Comparison of ENCODE assay signal across 21 cellular contexts in the genomic region with DNA sequence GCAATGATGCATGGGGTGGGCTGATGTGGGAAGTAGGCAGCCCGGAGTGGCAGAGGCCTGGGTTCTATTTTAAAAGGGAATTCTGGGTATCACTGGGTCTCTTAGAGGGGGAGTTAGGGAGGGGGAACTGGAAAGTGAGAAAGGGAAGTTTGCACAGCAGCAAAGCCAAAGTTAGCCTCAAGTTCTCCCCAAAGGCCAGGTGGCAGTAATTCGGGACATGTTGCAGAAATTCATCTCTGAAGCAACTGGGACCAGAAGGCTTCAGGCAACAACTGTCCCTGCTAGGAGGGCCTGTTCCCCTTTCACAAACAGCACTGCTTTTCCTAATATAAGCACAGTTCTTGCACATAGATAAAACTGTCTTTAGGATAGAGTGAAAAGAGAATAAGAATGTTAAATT.
DNase-seq lines count a peak whose midpoint lies in the region; ATAC-seq, FAIRE-seq and TF ChIP-seq lines count a peak whose summit lies in the region.
"Had no signal": no experiment of that assay in that cellular context is flagged by ENCODE, and none has a peak within 500 bp of the region (broad histone marks: within the 10 kb centered on the region; RNA-seq: fewer than 3 reads in every experiment).

No MANE protein-coding gene starts in this region.

- H3K36me3 ChIP-seq in heart right ventricle, result no peaks in the 10 kb centered on the region
- H3K36me3 ChIP-seq: MG63, ovary had no signal

- no peaks in the 10 kb centered on the region for H3K9me3 Mint-ChIP-seq in effector memory CD8-positive, alpha-beta T cell
- H3K9me3 Mint-ChIP-seq: activated naive CD4-positive, alpha-beta T cell treated with anti-CD3 and anti-CD28 coated beads, Interleukin-2, amount 50 U/mL, for 24 hours; natural killer cell had no signal

- H3K4me3 Mint-ChIP-seq in effector memory CD8-positive, alpha-beta T cell, result no peak overlapping the region
- H3K4me3 Mint-ChIP-seq: activated naive CD4-positive, alpha-beta T cell treated with anti-CD3 and anti-CD28 coated beads, Interleukin-2, amount 50 U/mL, for 24 hours; natural killer cell; T-helper 2 cell treated with Interferon-gamma antibody and Interleukin-4, amounts not matched to agents 5 μg/mL and 100 μg/mL, for 36 hours had no signal

- ATAC-seq in Right ventricle myocardium superior (ENCODE audit: poor library complexity) (peak; percentile 16), heart right ventricle (no peak), HG02678 (IDR thresholded peaks at IDR 0.05; ENCODE audit: unreplicated experiment) (no peak), esophagus mucosa (no peak)
- no peak for ATAC-seq in effector memory CD8-positive, alpha-beta T cell (replicated peaks)
- ATAC-seq: natural killer cell had no signal

- WGBS in heart right ventricle, 2 donors, result 88 to 91% methylated on average over 2 of the region's 2 CpGs

- no peak overlapping the region for H3K27ac ChIP-seq in heart right ventricle
- H3K27ac ChIP-seq: epithelial cell of prostate, ovary, tibial nerve had no signal

- DNase-seq in Right ventricle myocardium superior, result no peak
- DNase-seq in heart right ventricle, result no peak
- DNase-seq in NOMO-1 treated with DMSO at 0.1 percent for 48 hours (lab: John Stamatoyannopoulos, UW; ENCODE audit: unreplicated experiment), result peak; percentile 71
- no peak for DNase-seq in effector memory CD8-positive, alpha-beta T cell
- no peak for DNase-seq in RCC 7860 (ENCODE audit: low spot score)
- DNase-seq in NCI-H69 (lab: John Stamatoyannopoulos, UW), result no peak
- DNase-seq: GOT3, MG63, natural killer cell, NCI-H446, ovary, SK-N-SH, small intestine had no signal

- intact Hi-C loops in Right ventricle myocardium superior (cut with DNase I) (loop anchor here (5.0 kb wide), 1 partner anchor 129 kb away; a partner anchor contains a TSS), heart right ventricle (cut with DNase I) (loop anchor here in 9 of 10 donors (2.0 to 10.0 kb wide), 7 partner anchors 134 to 464 kb away; no protein-coding TSS in a partner anchor)

- H3K4me1 Mint-ChIP-seq in effector memory CD8-positive, alpha-beta T cell (ENCODE audit: low read depth in 2 of 2), result peaks cover 0 to 3% of the 10 kb centered on the region in 2 donors
- H3K4me1 Mint-ChIP-seq: activated naive CD4-positive, alpha-beta T cell treated with anti-CD3 and anti-CD28 coated beads, Interleukin-2, amount 50 U/mL, for 24 hours; natural killer cell had no signal

- no peak overlapping the region for H3K4me3 ChIP-seq in heart right ventricle
- H3K4me3 ChIP-seq: MG63, ovary, tibial nerve had no signal

- peak overlapping the region; percentile 23 to 53 for H3K27ac Mint-ChIP-seq in effector memory CD8-positive, alpha-beta T cell
- H3K27ac Mint-ChIP-seq: activated naive CD4-positive, alpha-beta T cell treated with anti-CD3 and anti-CD28 coated beads, Interleukin-2, amount 50 U/mL, for 24 hours; T-helper 2 cell treated with Interferon-gamma antibody and Interleukin-4, amounts not matched to agents 5 μg/mL and 100 μg/mL, for 36 hours had no signal

- no peak for TF ChIP-seq CTCF in heart right ventricle (IDR thresholded peaks at IDR 0.05)

- peaks cover 0 to 26% (median 0%) of the 10 kb centered on the region in 9 donors for H3K4me1 ChIP-seq in heart right ventricle

- H3K27me3 Mint-ChIP-seq in effector memory CD8-positive, alpha-beta T cell, result no peaks in the 10 kb centered on the region
- H3K27me3 Mint-ChIP-seq: activated naive CD4-positive, alpha-beta T cell treated with anti-CD3 and anti-CD28 coated beads, Interleukin-2, amount 50 U/mL, for 24 hours had no signal

- no peaks in the 10 kb centered on the region for H3K27me3 ChIP-seq in heart right ventricle
- H3K27me3 ChIP-seq: MG63, ovary, tibial nerve had no signal

- peaks cover 7% of the 10 kb centered on the region for H3K36me3 Mint-ChIP-seq in effector memory CD8-positive, alpha-beta T cell (ENCODE audit: insufficient read depth)
- H3K36me3 Mint-ChIP-seq: natural killer cell had no signal

- FAIRE-seq in RCC 7860 (lab: Jason Lieb, UNC), result no peak
- FAIRE-seq: A204.1, keratinocyte, small intestine had no signal

- peaks cover 0 to 9% (median 0%) of the 10 kb centered on the region in 11 donors for H3K9me3 ChIP-seq in heart right ventricle
- H3K9me3 ChIP-seq: MG63, ovary, SK-N-SH had no signal
